Comparison of ENCODE assay signal across 10 cellular contexts in the genomic region with DNA sequence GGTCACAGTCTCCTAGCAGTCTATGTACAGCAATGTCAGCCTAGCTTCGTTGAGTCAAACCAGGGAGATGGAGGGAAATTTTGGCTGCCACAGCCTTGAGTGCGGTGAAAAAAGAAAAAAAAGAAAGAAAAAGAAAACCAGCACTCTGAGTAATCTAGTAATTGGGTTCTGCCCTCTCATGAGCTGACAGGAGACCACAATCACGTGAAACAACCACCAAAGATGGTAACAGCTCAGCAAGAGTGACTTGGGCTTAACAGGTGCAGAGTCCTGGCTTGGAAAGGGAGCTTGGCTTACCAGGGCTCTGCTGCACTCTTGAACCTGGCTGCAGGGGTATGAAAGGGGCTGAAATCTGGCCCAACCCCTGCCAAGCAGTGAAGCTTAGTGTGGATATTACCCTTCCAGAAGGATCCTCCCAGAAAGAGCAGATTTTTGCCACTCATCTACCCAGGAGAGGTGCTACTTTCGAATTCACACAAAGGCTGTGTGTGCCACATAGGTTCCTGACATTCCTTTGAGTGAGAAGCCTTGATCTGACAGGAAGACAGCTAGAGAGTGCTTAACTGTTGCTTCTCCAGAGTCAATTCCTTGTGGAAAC.
DNase-seq lines count a peak whose midpoint lies in the region; ATAC-seq, FAIRE-seq and TF ChIP-seq lines count a peak whose summit lies in the region.
"Had no signal": no experiment of that assay in that cellular context is flagged by ENCODE, and none has a peak within 500 bp of the region (broad histone marks: within the 10 kb centered on the region; RNA-seq: fewer than 3 reads in every experiment).

No MANE protein-coding gene starts in this region.

- H3K27me3 ChIP-seq in K562 (ENCODE audit: control insufficient read depth in 2 of 2, insufficient read depth in 2 of 2, low read length in 2 of 2): no peaks in the 10 kb centered on the region

- no peaks in the 10 kb centered on the region for H3K36me3 Mint-ChIP-seq in progenitor cell of endocrine pancreas (ENCODE audit: insufficient read depth)

- no peaks in the 10 kb centered on the region for H3K9me3 ChIP-seq in K562 (replicated peaks; ENCODE audit: control insufficient read depth, insufficient read depth, low read depth, low read length)

- H3K4me1 ChIP-seq in K562 (replicated peaks in 1 of 2; ENCODE audit: control insufficient read depth in 2 of 2, insufficient read depth in 2 of 2, low read length in 2 of 2): peaks cover 5 to 9% of the 10 kb centered on the region in 2 experiments; a peak in 1 of 5 replicates

- H3K4me2 ChIP-seq in K562 (ENCODE audit: insufficient read depth, low read length): no peak overlapping the region

- no peak for TF ChIP-seq EP300 in K562 (IDR thresholded peaks at IDR 0.05; ENCODE audit: low read length)

- TF ChIP-seq POLR2A in K562 (conservative IDR thresholded peaks at IDR 0.05): no peak

- 6% methylated on average over 4 of the region's 4 CpGs for WGBS in K562 (ENCODE audit: insufficient coverage, low coverage, missing lambda C conversion rate)

- H3K4me1 Mint-ChIP-seq in progenitor cell of endocrine pancreas (ENCODE audit: low read depth): no peaks in the 10 kb centered on the region

- POLR2A ChIA-PET in K562 (lab: Yijun Ruan, JAX): interaction anchor here (1.0 kb wide), 1 partner anchor 26 kb away, joined by 4 read pairs; no protein-coding TSS in a partner anchor

- TF ChIP-seq CTCF in GM13976 (IDR thresholded peaks at IDR 0.05; ENCODE audit: borderline replicate concordance, control extremely low read depth, extremely low read depth, insufficient read depth, missing control alignments) (no peak), K562 (IDR thresholded peaks at IDR 0.05 in 2 of 3, conservative IDR thresholded peaks at IDR 0.05 in 1 of 3; ENCODE audit: insufficient read depth in 2 of 3, low read depth in 1 of 3, low read length in 3 of 3) (no peak), progenitor cell of endocrine pancreas (IDR thresholded peaks at IDR 0.05; ENCODE audit: unreplicated experiment) (no peak)

- intact Hi-C loops in K562 (cut with micrococcal nuclease): no loop called here

- H3K9ac ChIP-seq in K562 (ENCODE audit: insufficient read depth in 1 of 2, low read depth in 2 of 2, low read length in 2 of 2): no peak overlapping the region

- CTCF ChIA-PET in K562 (lab: Yijun Ruan, JAX; ENCODE audit: low intra/inter-chr PET ratio): no interaction called here

- H2AFZ ChIP-seq in K562 (ENCODE audit: low read depth, low read length): peak overlapping the region; percentile 42

- ATAC-seq in HG02623 (IDR thresholded peaks at IDR 0.05; ENCODE audit: unreplicated experiment): peak; percentile 89
- peak; percentile 66 for ATAC-seq in K562

- H3K4me3 ChIP-seq in K562: no peak overlapping the region

- no peaks in the 10 kb centered on the region for H3K79me2 ChIP-seq in K562 (ENCODE audit: control insufficient read depth, insufficient read depth, low read length)

- no peak overlapping the region for H3K27ac Mint-ChIP-seq in progenitor cell of endocrine pancreas

- in situ Hi-C loops in GM13976 (cut with MboI; ENCODE audit: low sequenced_read_pairs, unreplicated experiment): loop anchor here (10.0 kb wide), 1 partner anchor 236 kb away; no protein-coding TSS in a partner anchor
- in situ Hi-C loops in K562 (cut with MboI): loop anchor here (10.0 kb wide), 1 partner anchor 236 kb away; no protein-coding TSS in a partner anchor

- peaks cover 4% of the 10 kb centered on the region for H3K9me3 Mint-ChIP-seq in progenitor cell of endocrine pancreas (ENCODE audit: low read depth)

- H3K27me3 Mint-ChIP-seq in progenitor cell of endocrine pancreas: no peaks in the 10 kb centered on the region

- no peaks in the 10 kb centered on the region for H3K36me3 ChIP-seq in K562 (ENCODE audit: control insufficient read depth, insufficient read depth, low read length)

- BruUV-seq in K562 (replicated peaks; lab: Mats Ljungman, UMichigan): no TSS peak

- DNase-seq in GM13976 (ENCODE audit: low spot score) (peak; percentile 74), T-helper 1 cell (peak; percentile 32 to 96 (median 64)), K562 (ENCODE audit: extremely low read depth in 1 of 4, low spot score in 3 of 4) (no peak), nucleus accumbens (lab: John Stamatoyannopoulos, UW) (no peak), SW 1271 (lab: John Stamatoyannopoulos, UW) (no peak), progenitor cell of endocrine pancreas (ENCODE audit: low spot score, unreplicated experiment) (no peak)
- peak; percentile 28 to 54 for DNase-seq in stimulated activated CD8-positive, alpha-beta memory T cell treated with anti-CD3 and anti-CD28 coated beads, Interleukin-15, amount 100 ng/mL, for 4 hours (ENCODE audit: low read depth in 2 of 2)

- H3K27ac ChIP-seq in K562 (ENCODE audit: extremely low read depth, low read depth, low read length): no peak overlapping the region

- H4K20me1 ChIP-seq in K562 (replicated peaks; ENCODE audit: control insufficient read depth, insufficient read depth, low read length): no peaks in the 10 kb centered on the region

- no peak for FAIRE-seq in K562 (lab: Jason Lieb, UNC)
- FAIRE-seq: endothelial cell of umbilical vein, G401.6 had no signal

- TF ChIP-seq RAD21 in K562 (CRISPR knock-in tag; conservative IDR thresholded peaks at IDR 0.05 in 1 of 2, IDR thresholded peaks at IDR 0.05 in 1 of 2): no peak

- no peak overlapping the region for H3K4me3 Mint-ChIP-seq in progenitor cell of endocrine pancreas (ENCODE audit: low read depth)

- H3K9me1 ChIP-seq in K562 (ENCODE audit: control insufficient read depth, insufficient read depth, low read length): no peaks in the 10 kb centered on the region

TF ChIP-seq in K562, 482 proteins besides CTCF, POLR2A, EP300 and RAD21:
- TF ChIP-seq SMAD4 (CRISPR knock-in tag; conservative IDR thresholded peaks at IDR 0.05) (no peak), PTTG1 (tag; IDR thresholded peaks at IDR 0.05; ENCODE audit: low read depth) (no peak), PPARD (CRISPR knock-in tag; IDR thresholded peaks at IDR 0.05) (no peak), YY1 (IDR thresholded peaks at IDR 0.05; ENCODE audit: borderline replicate concordance in 1 of 3, control insufficient read depth in 1 of 3, extremely low read depth in 1 of 3, insufficient read depth in 3 of 3, insufficient read length in 1 of 3, insufficient replicate concordance in 2 of 3, low read depth in 1 of 3, low read length in 2 of 3) (peak in 1 of 3 experiments; percentile 39), BHLHE40 (IDR thresholded peaks at IDR 0.05; ENCODE audit: low read length) (peak; percentile 44; the same call in 1 of the 2 replicates), CCAR2 (IDR thresholded peaks at IDR 0.05; ENCODE audit: low read depth, low read length) (no peak), TFAM (CRISPR knock-in tag; conservative IDR thresholded peaks at IDR 0.05) (no peak), ZNF589 (CRISPR knock-in tag; IDR thresholded peaks at IDR 0.05; ENCODE audit: low read depth) (no peak)
- TF ChIP-seq, protein P1, sequence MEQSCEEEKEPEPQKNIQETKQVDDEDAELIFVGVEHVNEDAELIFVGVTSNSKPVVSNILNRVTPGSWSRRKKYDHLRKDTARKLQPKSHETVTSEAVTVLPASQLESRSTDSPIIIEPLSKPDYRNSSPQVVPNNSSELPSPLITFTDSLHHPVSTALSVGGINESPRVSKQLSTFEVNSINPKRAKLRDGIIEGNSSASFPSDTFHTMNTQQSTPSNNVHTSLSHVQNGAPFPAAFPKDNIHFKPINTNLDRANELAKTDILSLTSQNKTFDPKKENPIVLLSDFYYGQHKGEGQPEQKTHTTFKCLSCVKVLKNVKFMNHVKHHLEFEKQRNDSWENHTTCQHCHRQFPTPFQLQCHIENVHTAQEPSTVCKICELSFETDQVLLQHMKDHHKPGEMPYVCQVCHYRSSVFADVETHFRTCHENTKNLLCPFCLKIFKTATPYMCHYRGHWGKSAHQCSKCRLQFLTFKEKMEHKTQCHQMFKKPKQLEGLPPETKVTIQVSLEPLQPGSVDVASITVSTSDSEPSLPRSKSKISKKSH (CRISPR knock-in tag; IDR thresholded peaks at IDR 0.05): no peak
- TF ChIP-seq, protein P2, sequence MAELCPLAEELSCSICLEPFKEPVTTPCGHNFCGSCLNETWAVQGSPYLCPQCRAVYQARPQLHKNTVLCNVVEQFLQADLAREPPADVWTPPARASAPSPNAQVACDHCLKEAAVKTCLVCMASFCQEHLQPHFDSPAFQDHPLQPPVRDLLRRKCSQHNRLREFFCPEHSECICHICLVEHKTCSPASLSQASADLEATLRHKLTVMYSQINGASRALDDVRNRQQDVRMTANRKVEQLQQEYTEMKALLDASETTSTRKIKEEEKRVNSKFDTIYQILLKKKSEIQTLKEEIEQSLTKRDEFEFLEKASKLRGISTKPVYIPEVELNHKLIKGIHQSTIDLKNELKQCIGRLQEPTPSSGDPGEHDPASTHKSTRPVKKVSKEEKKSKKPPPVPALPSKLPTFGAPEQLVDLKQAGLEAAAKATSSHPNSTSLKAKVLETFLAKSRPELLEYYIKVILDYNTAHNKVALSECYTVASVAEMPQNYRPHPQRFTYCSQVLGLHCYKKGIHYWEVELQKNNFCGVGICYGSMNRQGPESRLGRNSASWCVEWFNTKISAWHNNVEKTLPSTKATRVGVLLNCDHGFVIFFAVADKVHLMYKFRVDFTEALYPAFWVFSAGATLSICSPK (IDR thresholded peaks at IDR 0.05; ENCODE audit: borderline replicate concordance): no peak
- TF ChIP-seq, protein P3, sequence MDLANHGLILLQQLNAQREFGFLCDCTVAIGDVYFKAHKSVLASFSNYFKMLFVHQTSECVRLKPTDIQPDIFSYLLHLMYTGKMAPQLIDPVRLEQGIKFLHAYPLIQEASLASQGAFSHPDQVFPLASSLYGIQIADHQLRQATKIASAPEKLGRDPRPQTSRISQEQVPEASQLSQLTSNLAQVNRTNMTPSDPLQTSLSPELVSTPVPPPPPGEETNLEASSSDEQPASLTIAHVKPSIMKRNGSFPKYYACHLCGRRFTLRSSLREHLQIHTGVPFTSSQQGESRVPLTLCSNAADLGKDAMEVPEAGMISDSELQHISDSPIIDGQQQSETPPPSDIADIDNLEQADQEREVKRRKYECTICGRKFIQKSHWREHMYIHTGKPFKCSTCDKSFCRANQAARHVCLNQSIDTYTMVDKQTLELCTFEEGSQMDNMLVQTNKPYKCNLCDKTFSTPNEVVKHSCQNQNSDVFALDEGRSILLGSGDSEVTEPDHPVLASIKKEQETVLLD (IDR thresholded peaks at IDR 0.05): no peak
- TF ChIP-seq, protein P4, sequence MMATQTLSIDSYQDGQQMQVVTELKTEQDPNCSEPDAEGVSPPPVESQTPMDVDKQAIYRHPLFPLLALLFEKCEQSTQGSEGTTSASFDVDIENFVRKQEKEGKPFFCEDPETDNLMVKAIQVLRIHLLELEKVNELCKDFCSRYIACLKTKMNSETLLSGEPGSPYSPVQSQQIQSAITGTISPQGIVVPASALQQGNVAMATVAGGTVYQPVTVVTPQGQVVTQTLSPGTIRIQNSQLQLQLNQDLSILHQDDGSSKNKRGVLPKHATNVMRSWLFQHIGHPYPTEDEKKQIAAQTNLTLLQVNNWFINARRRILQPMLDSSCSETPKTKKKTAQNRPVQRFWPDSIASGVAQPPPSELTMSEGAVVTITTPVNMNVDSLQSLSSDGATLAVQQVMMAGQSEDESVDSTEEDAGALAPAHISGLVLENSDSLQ (IDR thresholded peaks at IDR 0.05): no peak

Comparison
In these comparisons a context has a peak if more than half of its experiments do, and no peak if none do; other contexts are left out.
1. DNase-seq: peak in GM13976 (single experiment), T-helper 1 cell (5 of 5) and stimulated activated CD8-positive, alpha-beta memory T cell treated with anti-CD3 and anti-CD28 coated beads, Interleukin-15, amount 100 ng/mL, for 4 hours (2 of 2); none in K562 (0 of 4), nucleus accumbens (0 of 56), SW 1271 (0 of 2) and progenitor cell of endocrine pancreas (single experiment).